ENCODE assay signal across 8 cellular contexts in genomic region chr5:35651002-35651756, GRCh38. TPM values are rescaled to one million over a fixed set of nuclear protein-coding genes. Genes with fewer than 3 reads are reported as not detected.
A peak's percentile ranks its signal among the peaks of the same experiment; 100 is the strongest.
DNase-seq lines count a peak whose midpoint lies in the region; ATAC-seq, FAIRE-seq and TF ChIP-seq lines count a peak whose summit lies in the region.

No MANE protein-coding gene starts in this region.

- CTCF ChIA-PET in H1 (lab: Charles Lee; ENCODE audit: partially characterized antibody) = interaction anchor here (0.6 to 3.8 kb wide), 28 partner anchors 8 to 559 kb away, joined by 3 to 45 read pairs (median 4); no protein-coding TSS in a partner anchor

- H3K23ac ChIP-seq in H1 (ENCODE audit: insufficient read length) = no peak overlapping the region

- H3K9ac ChIP-seq in H1 (replicated peaks in 1 of 4; ENCODE audit: extremely low read depth in 1 of 4, low read depth in 3 of 4, low read length in 3 of 4) = no peak overlapping the region

- no peak overlapping the region for H3K14ac ChIP-seq in H1 (ENCODE audit: insufficient read length)

- H4K91ac ChIP-seq in H1 (replicated peaks; ENCODE audit: insufficient read length, low read length) = no peak overlapping the region

- no peak overlapping the region for H3K4me3 ChIP-seq in cardiac muscle cell
- H3K4me3 ChIP-seq in right atrium auricular region = no peak overlapping the region
- no peak overlapping the region for H3K4me3 ChIP-seq in H1 (ENCODE audit: extremely low read depth in 1 of 4, insufficient read depth in 2 of 4, low read depth in 3 of 4, low read length in 4 of 4)

- 53% methylated on average over 4 of the region's 4 CpGs; no CpG with 5 or more reads in 1 of the 2 experiments for WGBS in H1 (ENCODE audit: extremely low coverage in 1 of 2, insufficient coverage in 1 of 2, insufficient read length in 1 of 2, insufficient replicate concordance in 2 of 2, low coverage in 1 of 2, low lambda C conversion rate in 2 of 2, missing lambda C conversion rate in 1 of 2), 2 experiments

- TF ChIP-seq EP300 in H1 (IDR thresholded peaks at IDR 0.05; ENCODE audit: borderline replicate concordance in 1 of 2, low read depth in 2 of 2, low read length in 2 of 2) = no peak

- no peak overlapping the region for H2AFZ ChIP-seq in H1 (ENCODE audit: low read length)

- no peak for TF ChIP-seq POLR2A in H1 (IDR thresholded peaks at IDR 0.05; ENCODE audit: control extremely low read depth in 1 of 2, low read depth in 2 of 2, low read length in 2 of 2)

- H3K27me3 ChIP-seq in cardiac muscle cell (no peaks in the 10 kb centered on the region), right atrium auricular region (no peaks in the 10 kb centered on the region), H1 (replicated peaks in 1 of 4; ENCODE audit: control insufficient read depth in 3 of 4, extremely low read depth in 1 of 4, insufficient read depth in 3 of 4, low read length in 3 of 4) (peaks cover 0 to 2% (median 0%) of the 10 kb centered on the region in 4 experiments; a peak in 1 of 7 replicates)

- H2BK20ac ChIP-seq in H1 (ENCODE audit: low read length) = no peak overlapping the region

- H3K79me2 ChIP-seq in H1 (ENCODE audit: control insufficient read depth in 1 of 2, insufficient read depth in 2 of 2, low read length in 2 of 2) = no peaks in the 10 kb centered on the region

- no peak overlapping the region for H4K5ac ChIP-seq in H1 (ENCODE audit: insufficient read length, low read depth, low read length)

- H4K8ac ChIP-seq in H1 (ENCODE audit: extremely low read depth, insufficient read depth, low read length) = no peak overlapping the region

- FAIRE-seq in H1 (lab: Jason Lieb, UNC) = peak; percentile 19

- no peak overlapping the region for H2BK15ac ChIP-seq in H1 (ENCODE audit: low read length)

- no peak overlapping the region for H2BK5ac ChIP-seq in H1 (ENCODE audit: low read depth, low read length)

- no peaks in the 10 kb centered on the region for H4K20me1 ChIP-seq in H1 (replicated peaks in 1 of 2; ENCODE audit: control insufficient read depth in 1 of 2, insufficient read depth in 2 of 2, low read length in 2 of 2)

- H3K56ac ChIP-seq in H1 (replicated peaks; ENCODE audit: insufficient read length, low read depth, low read length) = no peak overlapping the region

- H2BK120ac ChIP-seq in H1 (replicated peaks; ENCODE audit: low read depth, low read length) = no peak overlapping the region

- no peaks in the 10 kb centered on the region for H3K79me1 ChIP-seq in H1 (ENCODE audit: low read depth, low read length)

- no peak overlapping the region for H3K27ac ChIP-seq in cardiac muscle cell
- H3K27ac ChIP-seq in right atrium auricular region = no peak overlapping the region
- H3K27ac ChIP-seq in H1 (ENCODE audit: low read depth, low read length) = no peak overlapping the region

- no peak overlapping the region for H3K4me2 ChIP-seq in H1 (ENCODE audit: insufficient read depth in 1 of 2, low read depth in 2 of 2, low read length in 2 of 2)

- no peak overlapping the region for H2BK12ac ChIP-seq in H1 (ENCODE audit: low read depth, low read length)

- DNase-seq in cardiac muscle cell (ENCODE audit: low read depth in 1 of 2, low spot score in 1 of 2) (peak; percentile 39 to 47), right atrium auricular region (ENCODE audit: low spot score) (no peak), M059J (ENCODE audit: low read depth) (peak; percentile 64), H1 (ENCODE audit: low read depth in 1 of 2, low spot score in 2 of 2) (peak; percentile 3 to 47), pons (ENCODE audit: low spot score) (peak; percentile 63)
- peak; percentile 54 to 67 for DNase-seq in activated CD4-positive, alpha-beta T cell treated with anti-CD3 and anti-CD28 coated beads, Interleukin-2, amount 50 U/mL, for 48 hours

- H3K36me3 ChIP-seq in cardiac muscle cell (no peaks in the 10 kb centered on the region), right atrium auricular region (no peaks in the 10 kb centered on the region), H1 (ENCODE audit: control insufficient read depth in 2 of 4, insufficient read depth in 4 of 4, low read length in 3 of 4) (no peaks in the 10 kb centered on the region)

- TF ChIP-seq CTCF in cardiac muscle cell (IDR thresholded peaks at IDR 0.05; ENCODE audit: low read depth, low read length) = peak; percentile 52
- peak in 1 of 2 donors; percentile 51 for TF ChIP-seq CTCF in right atrium auricular region (IDR thresholded peaks at IDR 0.05)
- TF ChIP-seq CTCF in H1 (IDR thresholded peaks at IDR 0.05; ENCODE audit: control extremely low read depth in 1 of 3, insufficient read depth in 1 of 3, low read depth in 1 of 3, low read length in 3 of 3) = peak; percentile 10 to 66 (median 59)

- H3K4me1 ChIP-seq in cardiac muscle cell (ENCODE audit: low read depth) (no peaks in the 10 kb centered on the region), right atrium auricular region (no peaks in the 10 kb centered on the region), H1 (replicated peaks in 1 of 4; ENCODE audit: control insufficient read depth in 3 of 4, insufficient read depth in 4 of 4, low read length in 3 of 4) (0 out of 7 replicates have a peak, but pooled peaks cover 0 to 3% (median 0%) of the 10 kb centered on the region in 4 experiments)

- POLR2A ChIA-PET in H1 (lab: Charles Lee; ENCODE audit: partially characterized antibody) = interaction anchor here (1.8 kb wide), 1 partner anchor 276 kb away, joined by 5 read pairs; no protein-coding TSS in a partner anchor

- TF ChIP-seq RAD21 in H1 (IDR thresholded peaks at IDR 0.05 in 1 of 2, conservative IDR thresholded peaks at IDR 0.05 in 1 of 2; ENCODE audit: low read depth in 2 of 2, low read length in 2 of 2) = peak; percentile 55 to 70; a peak in 3 of 4 replicates

- no peak overlapping the region for H3K4ac ChIP-seq in H1 (replicated peaks; ENCODE audit: insufficient read length, low read depth, low read length)

- no peak overlapping the region for H2AK5ac ChIP-seq in H1 (ENCODE audit: low read depth, low read length)

- H3K18ac ChIP-seq in H1 (ENCODE audit: extremely low read depth, low read length) = no peak overlapping the region

- ATAC-seq in HG02870 (IDR thresholded peaks at IDR 0.05; ENCODE audit: unreplicated experiment) (no peak), GM21381 (IDR thresholded peaks at IDR 0.05; ENCODE audit: unreplicated experiment) (no peak)

- H3K23me2 ChIP-seq in H1 (ENCODE audit: low read depth, low read length) = no peaks in the 10 kb centered on the region

- H3K9me3 ChIP-seq in cardiac muscle cell (ENCODE audit: low read depth) = no peaks in the 10 kb centered on the region
- H3K9me3 ChIP-seq in right atrium auricular region = no peaks in the 10 kb centered on the region
- H3K9me3 ChIP-seq in H1 (ENCODE audit: insufficient read depth in 2 of 2, low read depth in 1 of 2, low read length in 1 of 2) = no peaks in the 10 kb centered on the region

TF ChIP-seq in H1, 55 proteins besides CTCF, POLR2A, EP300 and RAD21:
- TF ChIP-seq SAP30 (IDR thresholded peaks at IDR 0.05; ENCODE audit: insufficient read depth, insufficient replicate concordance, low read length) (no peak), NANOG (IDR thresholded peaks at IDR 0.05; ENCODE audit: insufficient read depth, low read depth, low read length, poor library complexity, severe bottlenecking) (no peak), TAF7 (optimal IDR thresholded peaks at IDR 0.05; ENCODE audit: borderline replicate concordance, low read depth, low read length) (no peak), MAFK (IDR thresholded peaks at IDR 0.05; ENCODE audit: low read depth, low read length) (no peak), USF2 (IDR thresholded peaks at IDR 0.05; ENCODE audit: low read length) (peak; percentile 63), SIX5 (IDR thresholded peaks at IDR 0.05; ENCODE audit: low read depth, low read length) (0 out of 2 replicates have a peak, but pooled peaks have one; percentile 32), CEBPB (IDR thresholded peaks at IDR 0.05; ENCODE audit: low read depth, low read length) (no peak), E2F6 (IDR thresholded peaks at IDR 0.05) (no peak), SP1 (IDR thresholded peaks at IDR 0.05; ENCODE audit: low read depth, low read length) (no peak), SIRT6 (IDR thresholded peaks at IDR 0.05; ENCODE audit: low read length) (no peak)
TF ChIP-seq in H1: peak in this region for 2.

RNA-seq across cellular contexts. Expression of gene SPEF2, which starts 33.5 kb away (rescaled TPM):
- 2.2 and 5.7 TPM in 2 replicates for total RNA-seq in cardiac muscle cell
- polyA plus RNA-seq in cardiac muscle cell = 3.2 and 4.4 TPM in 2 replicates
- total RNA-seq in right atrium auricular region = 1 to 10 TPM in 1 of 2 donors, under 1 TPM in 1; 0.94 to 2.0 TPM
- total RNA-seq in M059J (2014; rRNA removed; shearing (Covaris generic)) = 1.2 and 2.4 TPM in 2 replicates
- total RNA-seq in H1 (2021; fragmentation: NEBNext Ultra II Directional; extraction: Animal tissue kit (Norgen Biotek cat#: 25700)) = 0.73 and 1.3 TPM in 2 replicates
- 0.14 and 0.47 TPM in 2 replicates for polyA plus RNA-seq in H1 (2011; rRNA removed)
- 0.18 TPM for polyA plus RNA-seq in H1 (2011; cell fraction: cytosol; rRNA removed)
- 0.17 TPM for polyA plus RNA-seq in H1 (2011; cell fraction: nucleus; rRNA removed)
- 0.21 to 0.57 TPM (median 0.28 TPM) in 3 of 4 replicates, not detected in the other for polyA plus RNA-seq in H1 (2012, experiment 1 of 2)
- polyA plus RNA-seq in H1 (2012, experiment 2 of 2) = not detected
- 0.30 TPM for polyA plus RNA-seq in H1 (2013, experiment 1 of 2)
- 0.52 TPM for polyA plus RNA-seq in H1 (2013, experiment 2 of 2)
- 0.12 and 0.82 TPM in 2 replicates for polyA minus RNA-seq in H1 (2011; rRNA and poly(A)+ RNA removed)
- polyA minus RNA-seq in H1 (2011; cell fraction: cytosol; rRNA and poly(A)+ RNA removed) = not detected
- polyA minus RNA-seq in H1 (2011; cell fraction: nucleus; rRNA and poly(A)+ RNA removed) = 1.1 TPM
